ENCODE assay signal across 21 cellular contexts in genomic region chr4:23083391-23083790, GRCh38.
DNase-seq lines count a peak whose midpoint lies in the region; ATAC-seq and TF ChIP-seq lines count a peak whose summit lies in the region.
"Had no signal": no experiment of that assay in that cellular context is flagged by ENCODE, and none has a peak within 500 bp of the region (broad histone marks: within the 10 kb centered on the region; RNA-seq: fewer than 3 reads in every experiment).

No MANE protein-coding gene starts in this region.

- no peak overlapping the region for H3K27ac ChIP-seq in suprapubic skin
- H3K27ac ChIP-seq: 22Rv1, BLaER1, C4-2B, GM23248 had no signal

- DNase-seq in Calu3, result no peak
- peak; percentile 23 for DNase-seq in epithelial cell of proximal tubule (ENCODE audit: low read depth)
- DNase-seq in kidney tubule cell (ENCODE audit: low spot score), result peak; percentile 54
- DNase-seq in progenitor cell of endocrine pancreas (ENCODE audit: low spot score, unreplicated experiment), result no peak
- DNase-seq in suprapubic skin (ENCODE audit: low spot score in 2 of 2), result no peak
- DNase-seq: Caco-2; CD4-positive, CD25-positive, alpha-beta regulatory T cell; CD8-positive, alpha-beta T cell; DMS 273 treated with DMSO at 0.1 percent for 48 hours; DMS79; EL; GDM1; GM23248; H7; HCEC 1CT had no signal

- TF ChIP-seq EP300 in suprapubic skin (IDR thresholded peaks at IDR 0.05), result no peak

- H3K4me3 ChIP-seq in epithelial cell of proximal tubule (ENCODE audit: low read depth, low read length), result no peak overlapping the region
- no peak overlapping the region for H3K4me3 ChIP-seq in suprapubic skin
- H3K4me3 ChIP-seq: BLaER1, GM12878, GM23248 had no signal

- no peaks in the 10 kb centered on the region for H3K4me1 ChIP-seq in suprapubic skin
- H3K4me1 ChIP-seq: BLaER1, Caco-2 had no signal

- H3K36me3 ChIP-seq in suprapubic skin, result no peaks in the 10 kb centered on the region
- H3K36me3 ChIP-seq: BLaER1 had no signal

- CTCF ChIA-PET in Calu3 (lab: Charles Lee), result no interaction called here

- H3K27me3 ChIP-seq in suprapubic skin, result no peaks in the 10 kb centered on the region

- peaks cover 9% of the 10 kb centered on the region for H3K4me1 Mint-ChIP-seq in Calu3 (ENCODE audit: low read depth, unreplicated experiment)
- no peaks in the 10 kb centered on the region for H3K4me1 Mint-ChIP-seq in progenitor cell of endocrine pancreas (ENCODE audit: low read depth)
- H3K4me1 Mint-ChIP-seq: B cell; CD4-positive, CD25-positive, alpha-beta regulatory T cell had no signal

- peaks cover 7% of the 10 kb centered on the region for H3K36me3 Mint-ChIP-seq in Calu3 (ENCODE audit: insufficient read depth, unreplicated experiment)
- H3K36me3 Mint-ChIP-seq in progenitor cell of endocrine pancreas (ENCODE audit: insufficient read depth), result peaks cover 3% of the 10 kb centered on the region
- H3K36me3 Mint-ChIP-seq: CD4-positive, CD25-positive, alpha-beta regulatory T cell; CD8-positive, alpha-beta T cell had no signal

- H3K9me3 Mint-ChIP-seq in Calu3 (ENCODE audit: low read depth, unreplicated experiment) (peaks cover 11% of the 10 kb centered on the region), progenitor cell of endocrine pancreas (ENCODE audit: low read depth) (peaks cover 28% of the 10 kb centered on the region)

- no TSS peak for BruUV-seq in Calu3 (replicated peaks; lab: Mats Ljungman, UMichigan)

- peak overlapping the region; percentile 64 for H3K27ac Mint-ChIP-seq in Calu3 (ENCODE audit: unreplicated experiment)
- H3K27ac Mint-ChIP-seq in progenitor cell of endocrine pancreas, result no peak overlapping the region
- H3K27ac Mint-ChIP-seq: B cell; CD4-positive, CD25-positive, alpha-beta regulatory T cell; CD8-positive, alpha-beta T cell had no signal

- intact Hi-C loops in Calu3 (cut with micrococcal nuclease; ENCODE audit: unreplicated experiment), result loop anchor here (10.0 kb wide), 1 partner anchor 119 kb away; no protein-coding TSS in a partner anchor

- 46% methylated on average over 2 of the region's 2 CpGs for WGBS in suprapubic skin

- TF ChIP-seq POLR2A in suprapubic skin (IDR thresholded peaks at IDR 0.05), result no peak

- peaks cover 13% of the 10 kb centered on the region for H3K9me3 ChIP-seq in suprapubic skin

- TF ChIP-seq CTCF in Calu3 (IDR thresholded peaks at IDR 0.05; ENCODE audit: unreplicated experiment), result no peak
- no peak for TF ChIP-seq CTCF in epithelial cell of proximal tubule (conservative IDR thresholded peaks at IDR 0.05; ENCODE audit: low read depth, low read length)
- no peak for TF ChIP-seq CTCF in progenitor cell of endocrine pancreas (IDR thresholded peaks at IDR 0.05; ENCODE audit: unreplicated experiment)
- TF ChIP-seq CTCF in suprapubic skin (IDR thresholded peaks at IDR 0.05), result no peak

- H3K4me3 Mint-ChIP-seq in Calu3 (ENCODE audit: low read depth, unreplicated experiment) (no peak overlapping the region), progenitor cell of endocrine pancreas (ENCODE audit: low read depth) (no peak overlapping the region)
- H3K4me3 Mint-ChIP-seq: B cell; CD8-positive, alpha-beta T cell had no signal

- no peak for ATAC-seq in HG03457 (IDR thresholded peaks at IDR 0.05; ENCODE audit: unreplicated experiment)
- ATAC-seq: CD8-positive, alpha-beta T cell had no signal

- H3K27me3 Mint-ChIP-seq in Calu3 (ENCODE audit: unreplicated experiment) (no peaks in the 10 kb centered on the region), progenitor cell of endocrine pancreas (no peaks in the 10 kb centered on the region)
- H3K27me3 Mint-ChIP-seq: B cell; CD4-positive, CD25-positive, alpha-beta regulatory T cell had no signal

Comparison
In these comparisons a context has a peak if more than half of its experiments do, and no peak if none do; other contexts are left out.
1. DNase-seq: peak in epithelial cell of proximal tubule (single experiment) and kidney tubule cell (single experiment); none in Calu3 (single experiment), progenitor cell of endocrine pancreas (single experiment) and suprapubic skin (0 of 2).